ENCODE assay signal across 29 cellular contexts in genomic region chr2:211985393-211985792, GRCh38.
"Had no signal": no experiment of that assay in that cellular context is flagged by ENCODE, and none has a peak within 500 bp of the region (broad histone marks: within the 10 kb centered on the region; RNA-seq: fewer than 3 reads in every experiment).

No MANE protein-coding gene starts in this region.

- H3K36me3 ChIP-seq: neural progenitor cell, pancreas, spleen, suprapubic skin, tibial artery, transverse colon, upper lobe of right lung, uterus had no signal

- H3K4me3 Mint-ChIP-seq: naive thymus-derived CD4-positive, alpha-beta T cell; natural killer cell; nephron; neural progenitor cell; stimulated activated memory B cell treated with anti-CD40 and anti-IgM and Interleukin-4, amounts not matched to agents 10 μg/mL and 1 μg/mL and 100 μg/mL, for 72 hours; stimulated activated naive CD8-positive, alpha-beta T cell treated with anti-CD3 and anti-CD28 coated beads, Interleukin-15, amount 100 ng/mL, for 72 hours; type B pancreatic cell had no signal

- H3K27ac Mint-ChIP-seq: naive thymus-derived CD4-positive, alpha-beta T cell; natural killer cell; nephron; neural progenitor cell; stimulated activated memory B cell treated with anti-CD40 and anti-IgM and Interleukin-4, amounts not matched to agents 10 μg/mL and 1 μg/mL and 100 μg/mL, for 72 hours; stimulated activated naive CD8-positive, alpha-beta T cell treated with anti-CD3 and anti-CD28 coated beads, Interleukin-15, amount 100 ng/mL, for 72 hours; type B pancreatic cell had no signal

- H3K9me3 ChIP-seq: pancreas, psoas muscle, spleen, suprapubic skin, testis, tibial artery, transverse colon, upper lobe of right lung, uterus had no signal

- H3K27me3 Mint-ChIP-seq: naive thymus-derived CD4-positive, alpha-beta T cell; progenitor cell of endocrine pancreas; stimulated activated memory B cell treated with anti-CD40 and anti-IgM and Interleukin-4, amounts not matched to agents 10 μg/mL and 1 μg/mL and 100 μg/mL, for 72 hours; stimulated activated naive CD8-positive, alpha-beta T cell treated with anti-CD3 and anti-CD28 coated beads, Interleukin-15, amount 100 ng/mL, for 72 hours; type B pancreatic cell had no signal

- H3K9me3 Mint-ChIP-seq: nephron, neural progenitor cell, type B pancreatic cell had no signal

- H3K4me2 ChIP-seq: neural progenitor cell, smooth muscle cell had no signal

- H3K9ac ChIP-seq: neural progenitor cell had no signal

- H3K4me1 Mint-ChIP-seq: naive thymus-derived CD4-positive, alpha-beta T cell; natural killer cell; nephron; stimulated activated memory B cell treated with anti-CD40 and anti-IgM and Interleukin-4, amounts not matched to agents 10 μg/mL and 1 μg/mL and 100 μg/mL, for 72 hours; stimulated activated naive CD8-positive, alpha-beta T cell treated with anti-CD3 and anti-CD28 coated beads, Interleukin-15, amount 100 ng/mL, for 72 hours had no signal

- DNase-seq: naive thymus-derived CD4-positive, alpha-beta T cell; natural killer cell; occipital lobe; pancreas; psoas muscle; right cardiac atrium; spleen; stimulated activated CD4-positive, alpha-beta T cell treated with anti-CD3 and anti-CD28 coated beads, Interleukin-12 subunit alpha, Interleukin-12 subunit beta, amount 100 ng/mL, for 4 hours; stimulated activated CD4-positive, alpha-beta T cell treated with anti-CD3 and anti-CD28 coated beads, Interleukin-1b, Interleukin-23, amount 100 ng/mL, for 48 hours; stimulated activated CD4-positive, alpha-beta T cell treated with anti-CD3 and anti-CD28 coated beads, Interleukin-4, amount 100 ng/mL, for 1 hour; stimulated activated CD4-positive, alpha-beta T cell treated with anti-CD3 and anti-CD28 coated beads, Interleukin-4, amount 100 ng/mL, for 4 hours; stimulated activated CD8-positive, alpha-beta memory T cell treated with anti-CD3 and anti-CD28 coated beads, Interleukin-4, amount 100 ng/mL, for 48 hours; stimulated activated naive CD8-positive, alpha-beta T cell treated with anti-CD3 and anti-CD28 coated beads, Interleukin-15, amount 100 ng/mL, for 72 hours; stimulated activated naive CD8-positive, alpha-beta T cell treated with anti-CD3 and anti-CD28 coated beads, Interleukin-15, Interleukin-2, amounts not matched to agents 100 U/mL and 50 U/mL, for 24 hours; substantia nigra; testis; tibial artery; transverse colon; upper lobe of right lung; uterus had no signal

- H3K36me3 Mint-ChIP-seq: naive thymus-derived CD4-positive, alpha-beta T cell; natural killer cell; stimulated activated memory B cell treated with anti-CD40 and anti-IgM and Interleukin-4, amounts not matched to agents 10 μg/mL and 1 μg/mL and 100 μg/mL, for 72 hours; type B pancreatic cell had no signal

- FAIRE-seq: pancreas had no signal

- H3K4me1 ChIP-seq: pancreas, psoas muscle, spleen, suprapubic skin, tibial artery, transverse colon, upper lobe of right lung, uterus had no signal

- H3K4me3 ChIP-seq: neural progenitor cell, pancreas, psoas muscle, skin epidermis, smooth muscle cell, spleen, suprapubic skin, testis, tibial artery, transverse colon, upper lobe of right lung, uterus had no signal

- H3K27me3 ChIP-seq: neural progenitor cell, pancreas, spleen, suprapubic skin, testis, tibial artery, transverse colon, upper lobe of right lung, uterus had no signal

- H3K27ac ChIP-seq: neural progenitor cell, pancreas, psoas muscle, skin epidermis, spleen, suprapubic skin, testis, tibial artery, transverse colon, upper lobe of right lung, uterus had no signal

- ATAC-seq: naive thymus-derived CD4-positive, alpha-beta T cell; natural killer cell; pancreas; psoas muscle; right cardiac atrium; sciatic nerve; stimulated activated memory B cell treated with anti-CD40 and anti-IgM and Interleukin-4, amounts not matched to agents 10 μg/mL and 1 μg/mL and 100 μg/mL, for 72 hours; stimulated activated naive CD8-positive, alpha-beta T cell treated with anti-CD3 and anti-CD28 coated beads, Interleukin-15, amount 100 ng/mL, for 72 hours; stimulated activated naive CD8-positive, alpha-beta T cell treated with anti-CD3 and anti-CD28 coated beads, Interleukin-15, Interleukin-2, amounts not matched to agents 100 U/mL and 50 U/mL, for 24 hours; upper lobe of right lung had no signal
